Comparison of ENCODE assay signal across 17 cellular contexts in genomic region chr10:106424076-106424475, GRCh38.
DNase-seq lines count a peak whose midpoint lies in the region; ATAC-seq and TF ChIP-seq lines count a peak whose summit lies in the region.
"Had no signal": no experiment of that assay in that cellular context is flagged by ENCODE, and none has a peak within 500 bp of the region (broad histone marks: within the 10 kb centered on the region; RNA-seq: fewer than 3 reads in every experiment).

No MANE protein-coding gene starts in this region.

- peaks cover 17% of the 10 kb centered on the region for H3K36me3 Mint-ChIP-seq in HFFc6 (ENCODE audit: low read depth)
- H3K36me3 Mint-ChIP-seq in activated T-cell treated with anti-CD3 and anti-CD28 coated beads, Interleukin-2, amount 50 U/mL, for 4 hours (ENCODE audit: insufficient read depth): no peaks in the 10 kb centered on the region
- H3K36me3 Mint-ChIP-seq: activated CD4-positive, alpha-beta memory T cell treated with anti-CD3 and anti-CD28 coated beads for 36 hours had no signal

- TF ChIP-seq CTCF in AG04450 (IDR thresholded peaks at IDR 0.05; ENCODE audit: low read depth, low read length) (no peak), HFFc6 (IDR thresholded peaks at IDR 0.05) (no peak), brain microvascular endothelial cell (IDR thresholded peaks at IDR 0.05; ENCODE audit: low read depth, low read length, missing control alignments) (no peak)

- H3K27ac ChIP-seq in AG04450 (ENCODE audit: low read depth, low read length): no peak overlapping the region
- peak overlapping the region; percentile 87 for H3K27ac ChIP-seq in brain microvascular endothelial cell
- H3K27ac ChIP-seq: vagina had no signal

- H3K36me3 ChIP-seq in brain microvascular endothelial cell (replicated peaks): no peaks in the 10 kb centered on the region
- H3K36me3 ChIP-seq: vagina had no signal

- H3K27me3 Mint-ChIP-seq in HFFc6 (ENCODE audit: insufficient read depth): no peaks in the 10 kb centered on the region
- no peaks in the 10 kb centered on the region for H3K27me3 Mint-ChIP-seq in activated T-cell treated with anti-CD3 and anti-CD28 coated beads, Interleukin-2, amount 50 U/mL, for 4 hours (ENCODE audit: low read depth)
- H3K27me3 Mint-ChIP-seq: activated CD4-positive, alpha-beta memory T cell treated with anti-CD3 and anti-CD28 coated beads for 36 hours; B cell; stimulated activated naive CD8-positive, alpha-beta T cell treated with anti-CD3 and anti-CD28 coated beads, Interleukin-15, amount 100 ng/mL, for 72 hours had no signal

- no peak for ATAC-seq in GM18873 (IDR thresholded peaks at IDR 0.05; ENCODE audit: low FRiP score, unreplicated experiment)
- ATAC-seq in activated T-cell treated with anti-CD3 and anti-CD28 coated beads, Interleukin-2, amount 50 U/mL, for 4 hours: no peak
- ATAC-seq: left ventricle myocardium superior; stimulated activated naive CD8-positive, alpha-beta T cell treated with anti-CD3 and anti-CD28 coated beads, Interleukin-15, amount 100 ng/mL, for 72 hours had no signal

- H3K4me3 ChIP-seq in AG04450 (ENCODE audit: low read depth, low read length) (no peak overlapping the region), brain microvascular endothelial cell (ENCODE audit: low read depth, low read length) (no peak overlapping the region)
- H3K4me3 ChIP-seq: vagina had no signal

- H3K9me3 Mint-ChIP-seq in HFFc6: no peaks in the 10 kb centered on the region; the same call in 1 of the 2 replicates
- H3K9me3 Mint-ChIP-seq in activated T-cell treated with anti-CD3 and anti-CD28 coated beads, Interleukin-2, amount 50 U/mL, for 4 hours: peaks cover 4% of the 10 kb centered on the region
- H3K9me3 Mint-ChIP-seq: stimulated activated naive CD8-positive, alpha-beta T cell treated with anti-CD3 and anti-CD28 coated beads, Interleukin-15, amount 100 ng/mL, for 72 hours had no signal

- peaks cover 35% of the 10 kb centered on the region for H3K4me1 Mint-ChIP-seq in HFFc6 (ENCODE audit: low read depth)
- H3K4me1 Mint-ChIP-seq in activated T-cell treated with anti-CD3 and anti-CD28 coated beads, Interleukin-2, amount 50 U/mL, for 4 hours (ENCODE audit: low read depth): no peaks in the 10 kb centered on the region
- H3K4me1 Mint-ChIP-seq: B cell; stimulated activated naive CD8-positive, alpha-beta T cell treated with anti-CD3 and anti-CD28 coated beads, Interleukin-15, amount 100 ng/mL, for 72 hours had no signal

- H3K9me3 ChIP-seq in AG04450 (ENCODE audit: control insufficient read depth, insufficient read depth, low read length): no peaks in the 10 kb centered on the region
- H3K9me3 ChIP-seq: vagina had no signal

- peak overlapping the region; percentile 59 for H3K4me3 Mint-ChIP-seq in HFFc6
- H3K4me3 Mint-ChIP-seq in activated T-cell treated with anti-CD3 and anti-CD28 coated beads, Interleukin-2, amount 50 U/mL, for 4 hours: no peak overlapping the region
- H3K4me3 Mint-ChIP-seq: activated CD4-positive, alpha-beta memory T cell treated with anti-CD3 and anti-CD28 coated beads for 36 hours; B cell; stimulated activated naive CD8-positive, alpha-beta T cell treated with anti-CD3 and anti-CD28 coated beads, Interleukin-15, amount 100 ng/mL, for 72 hours had no signal

- peak; percentile 67 for DNase-seq in AG04450 (ENCODE audit: low read depth, low spot score)
- DNase-seq in HFFc6: peak; percentile 95
- DNase-seq in brain microvascular endothelial cell: no peak
- peak; percentile 8 for DNase-seq in hepatic stellate cell (ENCODE audit: low spot score)
- no peak for DNase-seq in retina
- no peak for DNase-seq in activated T-cell treated with anti-CD3 and anti-CD28 coated beads, Interleukin-2, amount 50 U/mL, for 4 hours
- no peak for DNase-seq in NCI-H146 treated with DMSO at 0.1 percent for 48 hours (lab: John Stamatoyannopoulos, UW; ENCODE audit: unreplicated experiment)
- DNase-seq: activated CD4-positive, alpha-beta memory T cell treated with anti-CD3 and anti-CD28 coated beads for 36 hours; left ventricle myocardium superior; NCI-H2081; NCI-H524 treated with DMSO at 0.1 percent for 48 hours; OCI-M1; posterior cingulate gyrus; stimulated activated naive CD8-positive, alpha-beta T cell treated with anti-CD3 and anti-CD28 coated beads, Interleukin-15, amount 100 ng/mL, for 72 hours had no signal

- POLR2A ChIA-PET in AG04450 (lab: Yijun Ruan, JAX): no interaction called here

- H3K27me3 ChIP-seq in AG04450 (ENCODE audit: control insufficient read depth, insufficient read depth, low read length) (no peaks in the 10 kb centered on the region), brain microvascular endothelial cell (replicated peaks) (no peaks in the 10 kb centered on the region)
- H3K27me3 ChIP-seq: vagina had no signal

- peak overlapping the region; percentile 97 for H3K27ac Mint-ChIP-seq in HFFc6
- H3K27ac Mint-ChIP-seq: activated CD4-positive, alpha-beta memory T cell treated with anti-CD3 and anti-CD28 coated beads for 36 hours; B cell had no signal

- CTCF ChIA-PET in AG04450 (lab: Charles Lee): no interaction called here

- in situ Hi-C loops in brain microvascular endothelial cell (cut with HindIII; ENCODE audit: low pct_ligation_motif_present, low sequenced_read_pairs): no loop called here

Comparison
In these comparisons a context has a peak if more than half of its experiments do, and no peak if none do; other contexts are left out.
1. DNase-seq: peak in AG04450 (single experiment), HFFc6 (single experiment) and hepatic stellate cell (single experiment); none in brain microvascular endothelial cell (single experiment), retina (single experiment), activated T-cell treated with anti-CD3 and anti-CD28 coated beads, Interleukin-2, amount 50 U/mL, for 4 hours (single experiment) and NCI-H146 treated with DMSO at 0.1 percent for 48 hours (single experiment).